8 cellular contexts compared by ENCODE assay signal in genomic region chr17:58630883-58631522, GRCh38.
A peak's percentile ranks its signal among the peaks of the same experiment; 100 is the strongest.
DNase-seq lines count a peak whose midpoint lies in the region; ATAC-seq and TF ChIP-seq lines count a peak whose summit lies in the region.

No MANE protein-coding gene starts in this region.

- H3K9me3 ChIP-seq in tibial artery = no peaks in the 10 kb centered on the region

- H3K4me1 Mint-ChIP-seq in naive thymus-derived CD8-positive, alpha-beta T cell = peaks cover 0 to 8% (median 0%) of the 10 kb centered on the region in 4 donors

- intact Hi-C loops in tibial artery (cut with DNase I; ENCODE audit: low total_unique reads) = no loop called here

- H3K4me3 ChIP-seq in tibial artery = peak overlapping the region; percentile 42 to 52

- H3K27me3 ChIP-seq in tibial artery = no peaks in the 10 kb centered on the region

- H3K27ac ChIP-seq in tibial artery = peak overlapping the region; percentile 71 to 80

- H3K27ac Mint-ChIP-seq in naive thymus-derived CD8-positive, alpha-beta T cell = no peak overlapping the region

- no peak for ATAC-seq in naive thymus-derived CD8-positive, alpha-beta T cell

- H3K4me1 ChIP-seq in tibial artery = peaks cover 0 to 5% (median 2%) of the 10 kb centered on the region in 4 donors

- H3K27me3 Mint-ChIP-seq in naive thymus-derived CD8-positive, alpha-beta T cell = no peaks in the 10 kb centered on the region

- H3K36me3 Mint-ChIP-seq in naive thymus-derived CD8-positive, alpha-beta T cell = no peaks in the 10 kb centered on the region

- DNase-seq in activated CD4-positive, alpha-beta T cell treated with anti-CD3 and anti-CD28 coated beads for 1 hour = peak; percentile 12
- no peak for DNase-seq in activated CD4-positive, alpha-beta T cell treated with anti-CD3 and anti-CD28 coated beads, Interleukin-2, amount 50 U/mL, for 1 hour
- DNase-seq in RPMI8226 (peak; percentile 54), cerebellar cortex (ENCODE audit: low spot score) (peak; percentile 93), tibial artery (peak in 1 of 2 donors; percentile 28), NCI-H2196 treated with DMSO at 0.1 percent for 48 hours (lab: John Stamatoyannopoulos, UW; ENCODE audit: unreplicated experiment) (no peak), ureter (ENCODE audit: low spot score) (no peak)
- peak in 6 of 10 donors; percentile 5 to 33 (median 11) for DNase-seq in naive thymus-derived CD8-positive, alpha-beta T cell

- peak overlapping the region in 3 of 10 donors; percentile 49 to 62 (median 60) for H3K4me3 Mint-ChIP-seq in naive thymus-derived CD8-positive, alpha-beta T cell

- H3K36me3 ChIP-seq in tibial artery = no peaks in the 10 kb centered on the region

- H3K9me3 Mint-ChIP-seq in naive thymus-derived CD8-positive, alpha-beta T cell = peaks cover 0 to 2% (median 0%) of the 10 kb centered on the region in 9 donors

- no peak for TF ChIP-seq CTCF in tibial artery (IDR thresholded peaks at IDR 0.05)

- POLR2A ChIA-PET in naive thymus-derived CD8-positive, alpha-beta T cell (lab: Charles Lee) = interaction anchor here (0.6 to 2.6 kb wide), 13 partner anchors 9 to 1869 kb away, joined by 3 to 23 read pairs (median 6); partner anchors contain the start of genes MTMR4, PRR11, RAD51C and SKA2

Comparison
In these comparisons a context has a peak if more than half of its experiments do, and no peak if none do; other contexts are left out.
1. DNase-seq: peak in activated CD4-positive, alpha-beta T cell treated with anti-CD3 and anti-CD28 coated beads for 1 hour (single experiment), RPMI8226 (single experiment), cerebellar cortex (single experiment) and naive thymus-derived CD8-positive, alpha-beta T cell (6 of 10); none in activated CD4-positive, alpha-beta T cell treated with anti-CD3 and anti-CD28 coated beads, Interleukin-2, amount 50 U/mL, for 1 hour (single experiment), NCI-H2196 treated with DMSO at 0.1 percent for 48 hours (single experiment) and ureter (single experiment).